ENCODE assay signal across 8 cellular contexts in the genomic region with DNA sequence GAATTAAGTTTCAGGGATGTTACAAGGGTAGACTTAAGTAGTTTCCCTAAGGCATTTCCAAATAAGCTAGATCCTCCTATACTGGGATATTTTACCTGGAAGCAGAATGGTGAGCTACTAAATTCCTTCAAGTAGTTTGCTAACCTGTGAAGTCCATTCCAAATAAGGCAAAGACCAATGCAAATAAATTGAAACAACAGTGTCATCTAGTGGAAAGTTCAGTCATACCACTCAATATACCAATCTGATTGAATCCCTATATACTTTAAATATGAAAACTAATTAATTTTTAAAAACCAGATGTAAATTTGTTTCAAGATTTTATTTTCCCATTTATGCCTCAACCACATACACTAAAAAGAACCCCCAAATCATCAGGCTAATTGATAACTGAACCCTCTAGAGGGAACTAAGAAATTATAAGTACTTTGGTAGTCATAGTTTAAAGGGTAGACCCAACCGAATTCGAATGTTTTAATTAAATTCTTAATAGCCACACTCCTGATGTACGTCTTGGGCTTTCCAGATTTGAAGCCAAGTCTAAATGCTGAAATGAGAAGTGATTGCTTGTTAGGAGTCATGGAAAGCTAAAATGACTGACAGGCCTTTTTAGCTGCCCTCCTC.
DNase-seq lines count a peak whose midpoint lies in the region; ATAC-seq and TF ChIP-seq lines count a peak whose summit lies in the region.

No MANE protein-coding gene starts in this region.

- no peaks in the 10 kb centered on the region for H3K79me2 ChIP-seq in DND-41 (ENCODE audit: insufficient read depth, low read length)

- TF ChIP-seq CTCF in DND-41 (IDR thresholded peaks at IDR 0.05; ENCODE audit: borderline replicate concordance, extremely low read depth, low read length, poor library complexity, severe bottlenecking) (peak; percentile 56), HEK293 (tag by site-specific recombination; IDR thresholded peaks at IDR 0.05) (no peak), chondrocyte (IDR thresholded peaks at IDR 0.05) (peak; percentile 96)

- no peaks in the 10 kb centered on the region for H3K36me3 Mint-ChIP-seq in chondrocyte (ENCODE audit: low read depth)

- H3K4me1 Mint-ChIP-seq in chondrocyte (ENCODE audit: low read depth), result no peaks in the 10 kb centered on the region

- H3K4me3 ChIP-seq in DND-41 (ENCODE audit: low read depth in 1 of 2, low read length in 2 of 2) (no peak overlapping the region), HEK293 (ENCODE audit: low read depth, low read length) (no peak overlapping the region)

- H3K4me2 ChIP-seq in DND-41 (ENCODE audit: insufficient read depth, low read length), result no peak overlapping the region

- DNase-seq in DND-41 (no peak), NCI-H226 (peak; percentile 36), chondrocyte (ENCODE audit: low spot score) (no peak), midbrain (lab: John Stamatoyannopoulos, UW) (peak; percentile 6), NCI-H1048 (lab: John Stamatoyannopoulos, UW) (no peak), epidermal melanocyte (ENCODE audit: insufficient read length, low spot score) (no peak), DMS79 treated with DMSO at 0.1 percent for 48 hours (lab: John Stamatoyannopoulos, UW) (no peak)

- no peaks in the 10 kb centered on the region for H3K9me3 ChIP-seq in DND-41 (ENCODE audit: insufficient read depth, low read length, severe bottlenecking)
- no peaks in the 10 kb centered on the region for H3K9me3 ChIP-seq in HEK293 (ENCODE audit: control insufficient read depth, insufficient read depth, low read depth, low read length)

- CTCF ChIA-PET in HEK293 (lab: Yijun Ruan, JAX), result interaction anchor here (0.5 to 1.5 kb wide), 14 partner anchors 10 to 1752 kb away, joined by 3 to 4 read pairs (median 3); no protein-coding TSS in a partner anchor

- H2AFZ ChIP-seq in DND-41 (ENCODE audit: low read depth, low read length), result no peak overlapping the region

- no peak overlapping the region for H3K27ac Mint-ChIP-seq in chondrocyte (ENCODE audit: unreplicated experiment)

- H4K20me1 ChIP-seq in DND-41 (ENCODE audit: insufficient read depth, low read length), result no peaks in the 10 kb centered on the region

- H3K36me3 ChIP-seq in DND-41 (ENCODE audit: insufficient read depth, low read length) (no peaks in the 10 kb centered on the region), HEK293 (ENCODE audit: control insufficient read depth in 2 of 2, insufficient read depth in 1 of 2, low read length in 2 of 2) (no peaks in the 10 kb centered on the region)

- no peaks in the 10 kb centered on the region for H3K9me3 Mint-ChIP-seq in chondrocyte (ENCODE audit: low read depth)

- no peak overlapping the region for H3K9ac ChIP-seq in DND-41 (ENCODE audit: low read depth, low read length)

- ATAC-seq in DND-41 (ENCODE audit: insufficient read depth, low read depth), result peak; percentile 49; the same call in 1 of the 3 replicates

- H3K4me3 Mint-ChIP-seq in chondrocyte (ENCODE audit: unreplicated experiment), result no peak overlapping the region

- H3K4me1 ChIP-seq in DND-41 (ENCODE audit: insufficient read depth, low read length), result no peaks in the 10 kb centered on the region
- no peaks in the 10 kb centered on the region for H3K4me1 ChIP-seq in HEK293 (ENCODE audit: control insufficient read depth, insufficient read depth, low read length)

- H3K27me3 ChIP-seq in DND-41 (ENCODE audit: insufficient read depth, low read length, poor library complexity), result peaks cover 3% of the 10 kb centered on the region

- no peak overlapping the region for H3K27ac ChIP-seq in DND-41 (ENCODE audit: low read length)
- no peak overlapping the region for H3K27ac ChIP-seq in HEK293 (ENCODE audit: extremely low read depth, low read depth, low read length)

- H3K27me3 Mint-ChIP-seq in chondrocyte (ENCODE audit: low read depth), result no peaks in the 10 kb centered on the region

- POLR2A ChIA-PET in HEK293 (lab: Yijun Ruan, JAX), result no interaction called here

TF ChIP-seq in HEK293, 187 proteins besides CTCF, POLR2A, EP300 and RAD21:
- TF ChIP-seq ZNF843 (tag by site-specific recombination; IDR thresholded peaks at IDR 0.05) (no peak), ZNF654 (tag by site-specific recombination; IDR thresholded peaks at IDR 0.05; ENCODE audit: low read depth) (peak; percentile 66), ZNF10 (tag by site-specific recombination; IDR thresholded peaks at IDR 0.05) (0 out of 2 replicates have a peak, but pooled peaks have one; percentile 11)
- TF ChIP-seq, protein P1, sequence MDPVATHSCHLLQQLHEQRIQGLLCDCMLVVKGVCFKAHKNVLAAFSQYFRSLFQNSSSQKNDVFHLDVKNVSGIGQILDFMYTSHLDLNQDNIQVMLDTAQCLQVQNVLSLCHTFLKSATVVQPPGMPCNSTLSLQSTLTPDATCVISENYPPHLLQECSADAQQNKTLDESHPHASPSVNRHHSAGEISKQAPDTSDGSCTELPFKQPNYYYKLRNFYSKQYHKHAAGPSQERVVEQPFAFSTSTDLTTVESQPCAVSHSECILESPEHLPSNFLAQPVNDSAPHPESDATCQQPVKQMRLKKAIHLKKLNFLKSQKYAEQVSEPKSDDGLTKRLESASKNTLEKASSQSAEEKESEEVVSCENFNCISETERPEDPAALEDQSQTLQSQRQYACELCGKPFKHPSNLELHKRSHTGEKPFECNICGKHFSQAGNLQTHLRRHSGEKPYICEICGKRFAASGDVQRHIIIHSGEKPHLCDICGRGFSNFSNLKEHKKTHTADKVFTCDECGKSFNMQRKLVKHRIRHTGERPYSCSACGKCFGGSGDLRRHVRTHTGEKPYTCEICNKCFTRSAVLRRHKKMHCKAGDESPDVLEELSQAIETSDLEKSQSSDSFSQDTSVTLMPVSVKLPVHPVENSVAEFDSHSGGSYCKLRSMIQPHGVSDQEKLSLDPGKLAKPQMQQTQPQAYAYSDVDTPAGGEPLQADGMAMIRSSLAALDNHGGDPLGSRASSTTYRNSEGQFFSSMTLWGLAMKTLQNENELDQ (tag by site-specific recombination; IDR thresholded peaks at IDR 0.05; ENCODE audit: low read depth), result no peak

Comparison
In these comparisons a context has a peak if more than half of its experiments do, and no peak if none do; other contexts are left out.
1. DNase-seq: peak in NCI-H226 (single experiment) and midbrain (single experiment); none in DND-41 (single experiment), chondrocyte (single experiment), NCI-H1048 (single experiment), epidermal melanocyte (single experiment) and DMS79 treated with DMSO at 0.1 percent for 48 hours (single experiment).